In the genomic region with DNA sequence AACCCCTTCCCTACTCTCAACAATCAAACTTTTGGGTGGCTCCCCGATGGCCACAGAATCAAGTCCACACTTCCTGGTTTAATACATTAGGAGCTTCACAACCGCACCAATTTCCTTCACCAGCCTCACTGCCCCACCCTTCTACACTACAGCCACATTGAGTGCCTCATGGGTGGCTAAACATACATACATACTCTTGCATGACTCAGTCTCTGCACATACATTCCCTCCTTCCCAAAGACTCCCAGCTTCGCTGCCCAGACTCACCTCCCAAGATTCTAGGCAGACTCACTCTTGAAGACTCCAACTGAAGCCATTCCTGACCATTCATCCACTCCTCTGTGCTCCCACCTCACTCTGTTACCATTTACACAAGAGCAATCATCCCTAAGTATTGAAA, we compare ENCODE assay signal across 20 cellular contexts. TPM values are rescaled to one million over a fixed set of nuclear protein-coding genes. Genes with fewer than 3 reads are reported as not detected.
DNase-seq lines count a peak whose midpoint lies in the region; ATAC-seq, FAIRE-seq and TF ChIP-seq lines count a peak whose summit lies in the region.
"Had no signal": no experiment of that assay in that cellular context is flagged by ENCODE, and none has a peak within 500 bp of the region (broad histone marks: within the 10 kb centered on the region; RNA-seq: fewer than 3 reads in every experiment).

No MANE protein-coding gene starts in this region.

- no peaks in the 10 kb centered on the region for H3K27me3 Mint-ChIP-seq in progenitor cell of endocrine pancreas
- H3K27me3 Mint-ChIP-seq: activated T-cell treated with anti-CD3 and anti-CD28 coated beads, Interleukin-2, amount 50 U/mL, for 24 hours had no signal

- WGBS in small intestine, 3 donors = 94 to 100% (median 98%) methylated on average over 3 of the region's 3 CpGs
- WGBS in body of pancreas, 2 donors = 95 to 98% methylated on average over 3 of the region's 3 CpGs

- TF ChIP-seq CTCF in progenitor cell of endocrine pancreas (IDR thresholded peaks at IDR 0.05; ENCODE audit: unreplicated experiment) (no peak), body of pancreas (IDR thresholded peaks at IDR 0.05) (no peak)

- H3K36me3 Mint-ChIP-seq in progenitor cell of endocrine pancreas (ENCODE audit: insufficient read depth) = peaks cover 29% of the 10 kb centered on the region

- H3K9me3 ChIP-seq in small intestine (ENCODE audit: control insufficient read depth, low read depth) = no peaks in the 10 kb centered on the region
- H3K9me3 ChIP-seq in body of pancreas = no peaks in the 10 kb centered on the region
- H3K9me3 ChIP-seq: esophagus squamous epithelium had no signal

- TF ChIP-seq POLR2A in H54 (IDR thresholded peaks at IDR 0.05; ENCODE audit: low read depth, low read length) = no peak
- no peak for TF ChIP-seq POLR2A in body of pancreas (IDR thresholded peaks at IDR 0.05)

- FAIRE-seq in H54 (lab: Jason Lieb, UNC) (peak; percentile 89), small intestine (lab: Jason Lieb, UNC) (no peak)

- H3K36me3 ChIP-seq in small intestine (ENCODE audit: control insufficient read depth in 2 of 2, insufficient read depth in 2 of 2, low read length in 2 of 2) = peaks cover 0 to 3% of the 10 kb centered on the region in 2 donors
- H3K36me3 ChIP-seq in body of pancreas (replicated peaks in 1 of 2; ENCODE audit: insufficient read depth in 1 of 2, low read depth in 2 of 2) = peaks cover 0 to 2% of the 10 kb centered on the region in 2 donors

- no peak overlapping the region for H3K27ac ChIP-seq in small intestine (ENCODE audit: low read depth in 1 of 2, low read length in 1 of 2)
- H3K27ac ChIP-seq in body of pancreas = no peak overlapping the region
- H3K27ac ChIP-seq: esophagus squamous epithelium had no signal

- H3K27me3 ChIP-seq in small intestine (ENCODE audit: control insufficient read depth in 2 of 2, insufficient read depth in 2 of 2, low read length in 2 of 2) = no peaks in the 10 kb centered on the region
- no peaks in the 10 kb centered on the region for H3K27me3 ChIP-seq in body of pancreas
- H3K27me3 ChIP-seq: esophagus squamous epithelium had no signal

- no peak overlapping the region for H3K4me3 Mint-ChIP-seq in progenitor cell of endocrine pancreas (ENCODE audit: low read depth)
- H3K4me3 Mint-ChIP-seq: activated T-cell treated with anti-CD3 and anti-CD28 coated beads, Interleukin-2, amount 50 U/mL, for 24 hours had no signal

- ATAC-seq in esophagus mucosa (peak; percentile 91), HG02885 (IDR thresholded peaks at IDR 0.05; ENCODE audit: poor library complexity, unreplicated experiment) (no peak), body of pancreas (no peak), GM18907 (IDR thresholded peaks at IDR 0.05; ENCODE audit: unreplicated experiment) (no peak)
- ATAC-seq: left ventricle myocardium superior had no signal

- intact Hi-C loops in body of pancreas (cut with DNase I) = no loop called here

- DNase-seq in H54 (ENCODE audit: insufficient read length, low spot score) (peak; percentile 40), RKO (ENCODE audit: low spot score) (peak; percentile 15), progenitor cell of endocrine pancreas (ENCODE audit: low spot score, unreplicated experiment) (no peak), small intestine (no peak), body of pancreas (no peak)
- DNase-seq: activated CD4-positive, CD25-positive, alpha-beta regulatory T cell treated with anti-CD3 and anti-CD28 coated beads, Interleukin-2, amount 50 U/mL, for 72 hours; activated naive CD4-positive, alpha-beta T cell treated with Interleukin-2 at 50 U/mL for 16 hours; activated T-cell treated with anti-CD3 and anti-CD28 coated beads, Interleukin-2, amount 50 U/mL, for 24 hours; amygdala; C1 segment of cervical spinal cord; cerebellar nuclear complex; effector CD4-positive, alpha-beta T cell; esophagus squamous epithelium; glutamatergic neuron; left ventricle myocardium superior; NCI-H1105; NK-92 treated with Interleukin-12 subunit alpha and Interleukin-12 subunit beta, amount 100 ng/mL, for 24 hours had no signal

- no peaks in the 10 kb centered on the region for H3K4me1 Mint-ChIP-seq in progenitor cell of endocrine pancreas (ENCODE audit: low read depth)

- H3K4me3 ChIP-seq in small intestine (ENCODE audit: low read depth in 1 of 2, low read length in 2 of 2) (no peak overlapping the region), body of pancreas (no peak overlapping the region)
- H3K4me3 ChIP-seq: esophagus squamous epithelium had no signal

- H3K4me1 ChIP-seq in small intestine (ENCODE audit: control insufficient read depth in 2 of 2, insufficient read depth in 1 of 2, low read depth in 1 of 2, low read length in 1 of 2) (no peaks in the 10 kb centered on the region), body of pancreas (no peaks in the 10 kb centered on the region)
- H3K4me1 ChIP-seq: esophagus squamous epithelium had no signal

- H3K9me3 Mint-ChIP-seq in progenitor cell of endocrine pancreas (ENCODE audit: low read depth) = peaks cover 9% of the 10 kb centered on the region

- H3K27ac Mint-ChIP-seq in progenitor cell of endocrine pancreas = peak overlapping the region; percentile 9
- H3K27ac Mint-ChIP-seq: activated T-cell treated with anti-CD3 and anti-CD28 coated beads, Interleukin-2, amount 50 U/mL, for 24 hours had no signal

RNA-seq across cellular contexts. Expression of a gene that starts 15.9 kb away (rescaled TPM):
- 29.5 TPM for total RNA-seq in esophagus mucosa
- total RNA-seq in progenitor cell of endocrine pancreas = 125 and 128 TPM in 2 replicates
- 10 to 100 TPM in 2 of 3 donors, 1 to 10 TPM in 1; 8.6 to 16.8 (median 12.1) TPM for polyA plus RNA-seq in small intestine
- total RNA-seq in body of pancreas = 10 to 100 TPM; 18.1 to 53.2 TPM

Comparison
In these comparisons a context has a peak if more than half of its experiments do, and no peak if none do; other contexts are left out.
1. DNase-seq: peak in H54 (single experiment) and RKO (single experiment); none in progenitor cell of endocrine pancreas (single experiment), small intestine (single experiment) and body of pancreas (0 of 4).